Comparison of ENCODE assay signal across 28 cellular contexts in the genomic region with DNA sequence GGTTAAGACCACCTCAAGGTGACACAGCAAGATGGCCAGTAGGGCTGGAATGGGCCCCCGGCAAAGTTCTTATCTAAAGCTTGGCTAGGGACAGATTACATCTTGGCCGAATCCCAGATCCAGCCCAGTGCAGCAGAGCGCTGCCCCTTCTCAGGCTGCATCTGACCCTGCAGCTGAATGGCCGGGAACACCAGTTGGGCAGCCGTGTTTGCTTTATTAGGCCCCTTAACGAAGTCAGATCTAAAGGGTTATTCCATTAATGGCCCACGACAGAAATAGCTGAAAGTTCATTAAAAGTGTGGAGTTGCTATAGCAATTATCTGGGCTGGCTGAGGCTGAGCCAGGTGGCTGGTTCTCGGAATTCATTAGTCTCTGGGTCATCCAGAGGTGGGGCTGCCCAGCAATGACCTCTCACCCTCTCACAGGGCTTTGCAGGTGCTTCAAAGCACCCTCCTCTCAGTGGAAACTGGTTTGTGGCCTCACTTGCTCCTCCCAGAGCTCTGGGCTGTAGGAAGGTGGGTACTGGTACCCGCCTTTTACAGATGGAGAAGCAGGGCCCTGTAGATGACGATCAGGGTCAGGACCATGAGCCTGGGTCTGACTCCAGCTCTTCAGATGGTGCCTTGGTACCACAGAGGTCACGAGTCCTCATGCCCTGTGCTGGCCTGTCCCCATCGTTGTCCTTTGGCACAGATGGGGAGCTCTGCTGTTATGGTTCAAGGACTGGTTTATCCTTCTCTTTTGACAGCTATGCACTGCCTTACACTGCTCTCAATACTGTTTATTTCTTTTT.
DNase-seq lines count a peak whose midpoint lies in the region; ATAC-seq and TF ChIP-seq lines count a peak whose summit lies in the region.
"Had no signal": no experiment of that assay in that cellular context is flagged by ENCODE, and none has a peak within 500 bp of the region (broad histone marks: within the 10 kb centered on the region; RNA-seq: fewer than 3 reads in every experiment).

No MANE protein-coding gene starts in this region.

- H3K4me3 Mint-ChIP-seq in progenitor cell of endocrine pancreas (ENCODE audit: low read depth) = no peak overlapping the region
- H3K4me3 Mint-ChIP-seq in CD8-positive, alpha-beta T cell = no peak overlapping the region
- H3K4me3 Mint-ChIP-seq in T-helper 2 cell treated with Interferon-gamma antibody and Interleukin-4, amounts not matched to agents 5 μg/mL and 100 μg/mL, for 36 hours = no peak overlapping the region
- H3K4me3 Mint-ChIP-seq in activated naive CD4-positive, alpha-beta T cell treated with anti-CD3 and anti-CD28 coated beads for 36 hours = no peak overlapping the region
- H3K4me3 Mint-ChIP-seq: activated CD8-positive, alpha-beta T cell treated with anti-CD3 and anti-CD28 coated beads, Interleukin-2, amount 10 ng/mL, durations not matched to agents 7 days and 5 days; activated naive CD8-positive, alpha-beta T cell; central memory CD8-positive, alpha-beta T cell; H9; immature natural killer cell; natural killer cell; stimulated activated naive CD8-positive, alpha-beta T cell treated with anti-CD3 and anti-CD28 coated beads, Interleukin-15, Interleukin-2, amounts not matched to agents 100 ng/mL and 50 ng/mL, for 24 hours had no signal

- H3K9me3 Mint-ChIP-seq in progenitor cell of endocrine pancreas (ENCODE audit: low read depth) = no peaks in the 10 kb centered on the region
- H3K9me3 Mint-ChIP-seq in CD8-positive, alpha-beta T cell = no peaks in the 10 kb centered on the region
- H3K9me3 Mint-ChIP-seq in T-helper 2 cell treated with Interferon-gamma antibody and Interleukin-4, amounts not matched to agents 5 μg/mL and 100 μg/mL, for 36 hours = no peaks in the 10 kb centered on the region
- H3K9me3 Mint-ChIP-seq in activated naive CD4-positive, alpha-beta T cell treated with anti-CD3 and anti-CD28 coated beads for 36 hours = no peaks in the 10 kb centered on the region
- H3K9me3 Mint-ChIP-seq: central memory CD8-positive, alpha-beta T cell; H9; immature natural killer cell; natural killer cell; stimulated activated naive CD8-positive, alpha-beta T cell treated with anti-CD3 and anti-CD28 coated beads, Interleukin-15, Interleukin-2, amounts not matched to agents 100 ng/mL and 50 ng/mL, for 24 hours had no signal

- DNase-seq in ELF-1 (ENCODE audit: low read depth, low spot score) = peak; percentile 42
- DNase-seq in adrenal gland = peak in 6 of 7 donors; percentile 33 to 57 (median 45)
- no peak for DNase-seq in right cardiac atrium
- DNase-seq in progenitor cell of endocrine pancreas (ENCODE audit: low spot score, unreplicated experiment) = no peak
- DNase-seq in CD8-positive, alpha-beta T cell = no peak
- DNase-seq in T-helper 2 cell treated with Interferon-gamma antibody and Interleukin-4, amounts not matched to agents 5 μg/mL and 100 μg/mL, for 36 hours (ENCODE audit: low spot score) = no peak
- no peak for DNase-seq in SJCRH30
- no peak for DNase-seq in activated naive CD4-positive, alpha-beta T cell treated with anti-CD3 and anti-CD28 coated beads for 36 hours
- DNase-seq: ACHN; activated CD8-positive, alpha-beta T cell treated with anti-CD3 and anti-CD28 coated beads, Interleukin-2, amount 10 ng/mL, durations not matched to agents 7 days and 5 days; BE2C; DMS153; H9; hypothalamus; immature natural killer cell; natural killer cell; NCI-H1105 treated with DMSO at 0.1 percent for 48 hours; NCI-H2029 treated with DMSO at 0.1 percent for 48 hours; NCI-H2227 treated with DMSO at 0.1 percent for 48 hours; NCI-H526 treated with DMSO at 0.1 percent for 48 hours; T-helper 2 cell had no signal

- POLR2A ChIA-PET in CD8-positive, alpha-beta T cell (lab: Charles Lee) = no interaction called here

- TF ChIP-seq CTCF in adrenal gland (IDR thresholded peaks at IDR 0.05) (no peak), progenitor cell of endocrine pancreas (IDR thresholded peaks at IDR 0.05; ENCODE audit: unreplicated experiment) (no peak)
- no peak for TF ChIP-seq CTCF in CD8-positive, alpha-beta T cell (IDR thresholded peaks at IDR 0.05)

- 63 to 72% (median 66%) methylated on average over 12 of the region's 12 CpGs for WGBS in adrenal gland, 4 donors
- 62% methylated on average over 12 of the region's 12 CpGs for WGBS in right cardiac atrium

- H3K9me3 ChIP-seq in adrenal gland (replicated peaks in 1 of 3) = no peaks in the 10 kb centered on the region
- no peaks in the 10 kb centered on the region for H3K9me3 ChIP-seq in right cardiac atrium (ENCODE audit: control insufficient read depth, low read length)
- no peaks in the 10 kb centered on the region for H3K9me3 ChIP-seq in CD8-positive, alpha-beta T cell (ENCODE audit: low read length)
- no peaks in the 10 kb centered on the region for H3K9me3 ChIP-seq in SJCRH30 (replicated peaks)
- H3K9me3 ChIP-seq: ascending aorta, BE2C, gastroesophageal sphincter had no signal

- peak overlapping the region; percentile 90 for H3K27ac Mint-ChIP-seq in progenitor cell of endocrine pancreas
- no peak overlapping the region for H3K27ac Mint-ChIP-seq in CD8-positive, alpha-beta T cell
- H3K27ac Mint-ChIP-seq in T-helper 2 cell treated with Interferon-gamma antibody and Interleukin-4, amounts not matched to agents 5 μg/mL and 100 μg/mL, for 36 hours = no peak overlapping the region
- no peak overlapping the region for H3K27ac Mint-ChIP-seq in activated naive CD4-positive, alpha-beta T cell treated with anti-CD3 and anti-CD28 coated beads for 36 hours
- H3K27ac Mint-ChIP-seq: activated CD8-positive, alpha-beta T cell treated with anti-CD3 and anti-CD28 coated beads, Interleukin-2, amount 10 ng/mL, durations not matched to agents 7 days and 5 days; activated naive CD8-positive, alpha-beta T cell; H9; immature natural killer cell; natural killer cell; stimulated activated naive CD8-positive, alpha-beta T cell treated with anti-CD3 and anti-CD28 coated beads, Interleukin-15, Interleukin-2, amounts not matched to agents 100 ng/mL and 50 ng/mL, for 24 hours had no signal

- H3K4me3 ChIP-seq in adrenal gland = no peak overlapping the region
- H3K4me3 ChIP-seq in right cardiac atrium (ENCODE audit: low read length) = no peak overlapping the region
- H3K4me3 ChIP-seq in CD8-positive, alpha-beta T cell (ENCODE audit: low read depth, low read length) = no peak overlapping the region
- no peak overlapping the region for H3K4me3 ChIP-seq in SJCRH30
- H3K4me3 ChIP-seq: ascending aorta, dorsolateral prefrontal cortex, gastroesophageal sphincter had no signal

- peaks cover 60% of the 10 kb centered on the region for H3K4me1 Mint-ChIP-seq in progenitor cell of endocrine pancreas (ENCODE audit: low read depth)
- H3K4me1 Mint-ChIP-seq in CD8-positive, alpha-beta T cell (ENCODE audit: low read depth) = no peaks in the 10 kb centered on the region
- no peaks in the 10 kb centered on the region for H3K4me1 Mint-ChIP-seq in T-helper 2 cell treated with Interferon-gamma antibody and Interleukin-4, amounts not matched to agents 5 μg/mL and 100 μg/mL, for 36 hours (ENCODE audit: low read depth)
- no peaks in the 10 kb centered on the region for H3K4me1 Mint-ChIP-seq in activated naive CD4-positive, alpha-beta T cell treated with anti-CD3 and anti-CD28 coated beads for 36 hours (ENCODE audit: low read depth)
- H3K4me1 Mint-ChIP-seq: central memory CD8-positive, alpha-beta T cell; immature natural killer cell; natural killer cell had no signal

- CTCF ChIA-PET in CD8-positive, alpha-beta T cell (lab: Charles Lee) = interaction anchor here (0.6 to 1.4 kb wide), 3 partner anchors 12 to 191 kb away, joined by 3 read pairs; no protein-coding TSS in a partner anchor
- CTCF ChIA-PET in activated naive CD4-positive, alpha-beta T cell treated with anti-CD3 and anti-CD28 coated beads for 36 hours (lab: Charles Lee) = interaction anchor here (0.9 kb wide), 1 partner anchor 13 kb away, joined by 3 read pairs; no protein-coding TSS in a partner anchor

- H3K27me3 Mint-ChIP-seq in progenitor cell of endocrine pancreas = no peaks in the 10 kb centered on the region
- no peaks in the 10 kb centered on the region for H3K27me3 Mint-ChIP-seq in CD8-positive, alpha-beta T cell (ENCODE audit: low read depth)
- no peaks in the 10 kb centered on the region for H3K27me3 Mint-ChIP-seq in T-helper 2 cell treated with Interferon-gamma antibody and Interleukin-4, amounts not matched to agents 5 μg/mL and 100 μg/mL, for 36 hours (ENCODE audit: low read depth)
- H3K27me3 Mint-ChIP-seq in activated naive CD4-positive, alpha-beta T cell treated with anti-CD3 and anti-CD28 coated beads for 36 hours (ENCODE audit: low read depth) = no peaks in the 10 kb centered on the region
- H3K27me3 Mint-ChIP-seq: activated naive CD8-positive, alpha-beta T cell; central memory CD8-positive, alpha-beta T cell; stimulated activated naive CD8-positive, alpha-beta T cell treated with anti-CD3 and anti-CD28 coated beads, Interleukin-15, Interleukin-2, amounts not matched to agents 100 ng/mL and 50 ng/mL, for 24 hours had no signal

- H3K27ac ChIP-seq in adrenal gland = peak overlapping the region in 1 of 5 donors; percentile 4
- peak overlapping the region; percentile 50 for H3K27ac ChIP-seq in right cardiac atrium (ENCODE audit: low read length)
- H3K27ac ChIP-seq in CD8-positive, alpha-beta T cell (ENCODE audit: low read depth, low read length) = no peak overlapping the region
- no peak overlapping the region for H3K27ac ChIP-seq in SJCRH30
- H3K27ac ChIP-seq: ascending aorta, gastroesophageal sphincter had no signal

- H3K27me3 ChIP-seq in adrenal gland = no peaks in the 10 kb centered on the region
- H3K27me3 ChIP-seq in right cardiac atrium (ENCODE audit: control insufficient read depth, insufficient read depth) = no peaks in the 10 kb centered on the region
- H3K27me3 ChIP-seq in CD8-positive, alpha-beta T cell (ENCODE audit: insufficient read depth, low read length) = no peaks in the 10 kb centered on the region
- H3K27me3 ChIP-seq in SJCRH30 = no peaks in the 10 kb centered on the region
- H3K27me3 ChIP-seq: ascending aorta, BE2C, dorsolateral prefrontal cortex, gastroesophageal sphincter had no signal

- H3K4me1 ChIP-seq in adrenal gland (replicated peaks in 1 of 2) = peaks cover 0 to 27% of the 10 kb centered on the region in 2 donors
- H3K4me1 ChIP-seq in right cardiac atrium (ENCODE audit: control insufficient read depth, insufficient read depth, low read length) = peaks cover 18% of the 10 kb centered on the region
- H3K4me1 ChIP-seq in CD8-positive, alpha-beta T cell (ENCODE audit: insufficient read depth, low read length) = no peaks in the 10 kb centered on the region
- peaks cover 6% of the 10 kb centered on the region; the same call in 1 of the 2 replicates for H3K4me1 ChIP-seq in SJCRH30
- H3K4me1 ChIP-seq: ascending aorta, BE2C, gastroesophageal sphincter had no signal

- H3K36me3 ChIP-seq in adrenal gland (replicated peaks in 1 of 2) = no peaks in the 10 kb centered on the region
- no peaks in the 10 kb centered on the region for H3K36me3 ChIP-seq in CD8-positive, alpha-beta T cell (ENCODE audit: insufficient read depth, low read length)
- H3K36me3 ChIP-seq in SJCRH30 = no peaks in the 10 kb centered on the region
- H3K36me3 ChIP-seq: BE2C had no signal

- ATAC-seq in right cardiac atrium = no peak
- no peak for ATAC-seq in CD8-positive, alpha-beta T cell
- ATAC-seq: activated CD8-positive, alpha-beta T cell treated with anti-CD3 and anti-CD28 coated beads, Interleukin-2, amount 10 ng/mL, durations not matched to agents 7 days and 5 days; gastroesophageal sphincter; natural killer cell; sciatic nerve had no signal

- H3K36me3 Mint-ChIP-seq in progenitor cell of endocrine pancreas (ENCODE audit: insufficient read depth) = peaks cover 2% of the 10 kb centered on the region
- H3K36me3 Mint-ChIP-seq in CD8-positive, alpha-beta T cell = peaks cover 16% of the 10 kb centered on the region
- no peaks in the 10 kb centered on the region for H3K36me3 Mint-ChIP-seq in T-helper 2 cell treated with Interferon-gamma antibody and Interleukin-4, amounts not matched to agents 5 μg/mL and 100 μg/mL, for 36 hours (ENCODE audit: low read depth)
- H3K36me3 Mint-ChIP-seq in activated naive CD4-positive, alpha-beta T cell treated with anti-CD3 and anti-CD28 coated beads for 36 hours (ENCODE audit: low read depth) = no peaks in the 10 kb centered on the region
- H3K36me3 Mint-ChIP-seq: natural killer cell had no signal

- intact Hi-C loops in adrenal gland (cut with DNase I) = loop anchor here in 1 of 2 donors (10.0 kb wide), 1 partner anchor 69 kb away; no protein-coding TSS in a partner anchor
- intact Hi-C loops in right cardiac atrium (cut with DNase I) = no loop called here
- intact Hi-C loops in CD8-positive, alpha-beta T cell (cut with DNase I, micrococcal nuclease) = no loop called here
- intact Hi-C loops in activated naive CD4-positive, alpha-beta T cell treated with anti-CD3 and anti-CD28 coated beads for 36 hours (cut with micrococcal nuclease) = no loop called here

- no peak for TF ChIP-seq POLR2A in adrenal gland (IDR thresholded peaks at IDR 0.05)

Comparison
In these comparisons a context has a peak if more than half of its experiments do, and no peak if none do; other contexts are left out.
1. DNase-seq: peak in ELF-1 (single experiment) and adrenal gland (6 of 7); none in right cardiac atrium (0 of 3), progenitor cell of endocrine pancreas (single experiment), CD8-positive, alpha-beta T cell (0 of 7), T-helper 2 cell treated with Interferon-gamma antibody and Interleukin-4, amounts not matched to agents 5 μg/mL and 100 μg/mL, for 36 hours (single experiment), SJCRH30 (0 of 2) and activated naive CD4-positive, alpha-beta T cell treated with anti-CD3 and anti-CD28 coated beads for 36 hours (single experiment).